24 cellular contexts compared by ENCODE assay signal in genomic region chrX:129077384-129077783, GRCh38.
"Had no signal": no experiment of that assay in that cellular context is flagged by ENCODE, and none has a peak within 500 bp of the region (broad histone marks: within the 10 kb centered on the region; RNA-seq: fewer than 3 reads in every experiment).

No MANE protein-coding gene starts in this region.

- H3K27me3 Mint-ChIP-seq: effector memory CD8-positive, alpha-beta T cell; progenitor cell of endocrine pancreas; stimulated activated memory B cell treated with anti-CD40 and anti-IgM and Interleukin-4, amounts not matched to agents 10 μg/mL and 1 μg/mL and 100 μg/mL, for 72 hours; type B pancreatic cell had no signal

- H3K27me3 ChIP-seq: esophagus squamous epithelium, gastrocnemius medialis, neutrophil, right atrium auricular region, testis, tibial artery had no signal

- H2AFZ ChIP-seq: parathyroid adenoma had no signal

- H3K9me3 ChIP-seq: esophagus squamous epithelium, lower lobe of right lung, neutrophil, testis, tibial artery had no signal

- H3K9ac ChIP-seq: parathyroid adenoma had no signal

- FAIRE-seq: endometrium, keratinocyte had no signal

- H3K79me2 ChIP-seq: parathyroid adenoma had no signal

- H3K36me3 ChIP-seq: esophagus squamous epithelium, gastrocnemius medialis, lower lobe of right lung, neutrophil, right atrium auricular region, tibial artery had no signal

- H3K4me3 ChIP-seq: esophagus squamous epithelium, gastrocnemius medialis, lower lobe of right lung, right atrium auricular region, testis, tibial artery had no signal

- H3K36me3 Mint-ChIP-seq: natural killer cell; stimulated activated memory B cell treated with anti-CD40 and anti-IgM and Interleukin-4, amounts not matched to agents 10 μg/mL and 1 μg/mL and 100 μg/mL, for 72 hours; type B pancreatic cell had no signal

- H3K4me3 Mint-ChIP-seq: effector memory CD8-positive, alpha-beta T cell; natural killer cell; neural crest cell; stimulated activated memory B cell treated with anti-CD40 and anti-IgM and Interleukin-4, amounts not matched to agents 10 μg/mL and 1 μg/mL and 100 μg/mL, for 72 hours; type B pancreatic cell had no signal

- H3K4me1 Mint-ChIP-seq: natural killer cell; neural crest cell; stimulated activated memory B cell treated with anti-CD40 and anti-IgM and Interleukin-4, amounts not matched to agents 10 μg/mL and 1 μg/mL and 100 μg/mL, for 72 hours had no signal

- H3K27ac ChIP-seq: esophagus squamous epithelium, gastrocnemius medialis, lower lobe of right lung, neutrophil, parathyroid adenoma, right atrium auricular region, testis, tibial artery had no signal

- H3K27ac Mint-ChIP-seq: effector memory CD8-positive, alpha-beta T cell; natural killer cell; progenitor cell of endocrine pancreas; stimulated activated memory B cell treated with anti-CD40 and anti-IgM and Interleukin-4, amounts not matched to agents 10 μg/mL and 1 μg/mL and 100 μg/mL, for 72 hours; type B pancreatic cell had no signal

- DNase-seq: cortex of kidney; effector memory CD8-positive, alpha-beta T cell; erythroblast; esophagus squamous epithelium; gastrocnemius medialis; left ventricle myocardium superior; lower lobe of right lung; natural killer cell; stimulated activated CD4-positive, alpha-beta T cell treated with anti-CD3 and anti-CD28 coated beads, Interleukin-2, amount 100 ng/mL, for 24 hours; stimulated activated CD4-positive, alpha-beta T cell treated with anti-CD3 and anti-CD28 coated beads, Interleukin-4, amount 100 ng/mL, for 24 hours; stimulated activated naive CD8-positive, alpha-beta T cell treated with anti-CD3 and anti-CD28 coated beads, Interleukin-15, Interleukin-2, amounts not matched to agents 100 U/mL and 50 U/mL, for 24 hours; substantia nigra; testis; tibial artery had no signal

- H3K4me1 ChIP-seq: esophagus squamous epithelium, gastrocnemius medialis, lower lobe of right lung, parathyroid adenoma, right atrium auricular region, testis, tibial artery had no signal

- ATAC-seq: effector memory CD8-positive, alpha-beta T cell; gastrocnemius medialis; left ventricle myocardium superior; lower lobe of right lung; natural killer cell; sciatic nerve; stimulated activated memory B cell treated with anti-CD40 and anti-IgM and Interleukin-4, amounts not matched to agents 10 μg/mL and 1 μg/mL and 100 μg/mL, for 72 hours; stimulated activated naive CD8-positive, alpha-beta T cell treated with anti-CD3 and anti-CD28 coated beads, Interleukin-15, Interleukin-2, amounts not matched to agents 100 U/mL and 50 U/mL, for 24 hours had no signal

- H3K9me3 Mint-ChIP-seq: effector memory CD8-positive, alpha-beta T cell; stimulated activated memory B cell treated with anti-CD40 and anti-IgM and Interleukin-4, amounts not matched to agents 10 μg/mL and 1 μg/mL and 100 μg/mL, for 72 hours had no signal
